Comparison of ENCODE assay signal across 12 cellular contexts in genomic region chr19:41866284-41866683, GRCh38. TPM values are rescaled to one million over a fixed set of nuclear protein-coding genes. Genes with fewer than 3 reads are reported as not detected.
A peak's percentile ranks its signal among the peaks of the same experiment; 100 is the strongest.
DNase-seq lines count a peak whose midpoint lies in the region; ATAC-seq and TF ChIP-seq lines count a peak whose summit lies in the region.
"Had no signal": no experiment of that assay in that cellular context is flagged by ENCODE, and none has a peak within 500 bp of the region (broad histone marks: within the 10 kb centered on the region; RNA-seq: fewer than 3 reads in every experiment).

No MANE protein-coding gene starts in this region.

- H3K27ac ChIP-seq in VCaP (peak overlapping the region; percentile 99), iPS-20b (ENCODE audit: low read length) (no peak overlapping the region)
- H3K27ac ChIP-seq: gastrocnemius medialis had no signal

- H3K36me3 Mint-ChIP-seq in CD14-positive monocyte, result peaks cover 64 to 89% of the 10 kb centered on the region in 2 donors

- peaks cover 0 to under 1% (median 0%) of the 10 kb centered on the region in 7 donors for H3K9me3 Mint-ChIP-seq in CD14-positive monocyte

- H3K4me1 ChIP-seq in iPS-20b (ENCODE audit: insufficient read depth, low read length), result peaks cover 30% of the 10 kb centered on the region

- DNase-seq in CD14-positive monocyte (ENCODE audit: low spot score) (no peak), hepatic stellate cell (ENCODE audit: low spot score) (no peak), KBM-7 (no peak), SW 1271 (lab: John Stamatoyannopoulos, UW) (no peak)
- DNase-seq: central memory CD4-positive, alpha-beta T cell; gastrocnemius medialis; KG1; NCI-H748 treated with DMSO at 0.1 percent for 48 hours had no signal

- H3K27me3 Mint-ChIP-seq in CD14-positive monocyte (ENCODE audit: low read depth in 3 of 3), result peaks cover 0 to 1% (median 0%) of the 10 kb centered on the region in 3 donors

- H3K9me3 ChIP-seq in iPS-20b (ENCODE audit: insufficient read depth, low read depth, low read length), result no peaks in the 10 kb centered on the region
- H3K9me3 ChIP-seq: gastrocnemius medialis had no signal

- no peak overlapping the region for H3K4me3 Mint-ChIP-seq in CD14-positive monocyte

- peaks cover 98% of the 10 kb centered on the region for H3K36me3 ChIP-seq in iPS-20b (ENCODE audit: insufficient read depth, low read depth, low read length)

- H3K27me3 ChIP-seq in iPS-20b (ENCODE audit: insufficient read depth, low read length), result no peaks in the 10 kb centered on the region
- H3K27me3 ChIP-seq: gastrocnemius medialis had no signal

- in situ Hi-C loops in KBM-7 (cut with MboI; ENCODE audit: low pct_unique_long_range_greater_than_20kb, low sequenced_read_pairs), result no loop called here

- H3K4me3 ChIP-seq in iPS-20b (ENCODE audit: low read length), result no peak overlapping the region
- H3K4me3 ChIP-seq: gastrocnemius medialis had no signal

- ATAC-seq in GM18505 (IDR thresholded peaks at IDR 0.05; ENCODE audit: unreplicated experiment) (no peak), GM21786 (IDR thresholded peaks at IDR 0.05; ENCODE audit: unreplicated experiment) (no peak)
- ATAC-seq: gastrocnemius medialis had no signal

- H3K27ac Mint-ChIP-seq in CD14-positive monocyte, result peak overlapping the region in 6 of 7 donors; percentile 15 to 82 (median 58)

- peaks cover 61% of the 10 kb centered on the region for H3K4me1 Mint-ChIP-seq in CD14-positive monocyte

- TF ChIP-seq CTCF in CD14-positive monocyte (IDR thresholded peaks at IDR 0.05) (no peak), VCaP (conservative IDR thresholded peaks at IDR 0.05) (no peak)

- intact Hi-C loops in CD14-positive monocyte (cut with micrococcal nuclease), result no loop called here

- peak overlapping the region; percentile 51; the same call in 1 of the 2 replicates for H3K9ac ChIP-seq in iPS-20b (ENCODE audit: low read depth, low read length)

- TF ChIP-seq POLR2A in GM18505 (IDR thresholded peaks at IDR 0.05; ENCODE audit: borderline replicate concordance, extremely low read depth, insufficient read depth, insufficient read length), result peak; percentile 32

RNA-seq across cellular contexts. Expression of gene RPS19, which starts 6.2 kb away (rescaled TPM):
- 1,000 to 10,000 TPM; 1,234 to 1,424 TPM for polyA plus RNA-seq in CD14-positive monocyte

RNA-seq across cellular contexts. Expression of gene CD79A, which starts 10.8 kb away (rescaled TPM):
- 1 to 10 TPM; 2.1 to 2.7 TPM for polyA plus RNA-seq in CD14-positive monocyte

RNA-seq across cellular contexts. Expression of gene ARHGEF1, which starts 16.7 kb away (rescaled TPM):
- polyA plus RNA-seq in CD14-positive monocyte, result 10 to 100 TPM; 82.8 to 95.5 TPM

RNA-seq across cellular contexts. Expression of gene DMRTC2, which starts 21.4 kb away (rescaled TPM):
- polyA plus RNA-seq in CD14-positive monocyte, result not detected

RNA-seq across cellular contexts. Expression of gene LYPD4, which starts 21.8 kb away (rescaled TPM):
- not detected for polyA plus RNA-seq in CD14-positive monocyte
